Comparison of ENCODE assay signal across 12 cellular contexts in the genomic region with DNA sequence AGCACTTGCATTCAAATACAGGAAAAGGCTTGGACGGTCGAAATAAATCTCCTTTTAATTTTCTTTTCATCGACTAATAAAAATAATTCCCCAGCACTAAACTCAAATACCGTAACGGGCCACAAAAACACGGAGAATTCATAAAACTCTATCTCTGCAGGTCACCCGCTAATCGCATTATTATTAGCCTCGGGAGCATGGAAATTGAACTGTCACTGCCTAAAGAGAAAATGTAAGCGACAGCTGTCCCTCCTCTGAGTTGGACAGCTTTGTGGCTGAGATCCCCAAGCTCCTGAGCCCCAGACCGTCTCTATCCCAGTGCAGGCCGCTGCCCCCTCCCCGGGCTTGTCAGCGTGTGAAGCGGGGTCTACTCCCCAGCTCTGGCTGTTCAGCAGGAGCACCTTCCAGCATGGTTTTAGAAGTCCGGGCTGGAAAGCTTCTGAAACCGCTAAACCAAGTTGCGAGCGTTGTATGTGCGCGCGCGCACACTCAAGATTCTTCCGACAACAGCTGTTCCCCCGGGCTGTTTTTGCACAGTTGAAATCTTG. TPM values are rescaled to one million over a fixed set of nuclear protein-coding genes. Genes with fewer than 3 reads are reported as not detected.
DNase-seq lines count a peak whose midpoint lies in the region; ATAC-seq, FAIRE-seq and TF ChIP-seq lines count a peak whose summit lies in the region.
"Had no signal": no experiment of that assay in that cellular context is flagged by ENCODE, and none has a peak within 500 bp of the region (broad histone marks: within the 10 kb centered on the region; RNA-seq: fewer than 3 reads in every experiment).

No MANE protein-coding gene starts in this region.

- no TSS peak for BruUV-seq in K562 (replicated peaks; lab: Mats Ljungman, UMichigan)

- no peak overlapping the region for H2BK5ac ChIP-seq in mesendoderm (ENCODE audit: low read length)

- peak; percentile 15 for FAIRE-seq in K562 (lab: Jason Lieb, UNC)
- FAIRE-seq: GM12892 had no signal

- no peak overlapping the region for H3K23ac ChIP-seq in mesendoderm (ENCODE audit: low read length)

- no peaks in the 10 kb centered on the region for H3K79me1 ChIP-seq in mesendoderm (ENCODE audit: low read length)

- in situ Hi-C loops in ACHN (cut with HindIII; ENCODE audit: low pct_ligation_motif_present, low pct_unique_long_range_greater_than_20kb, low sequenced_read_pairs) (no loop called here), K562 (cut with MboI) (no loop called here)

- H3K4me3 ChIP-seq in K562 = peak overlapping the region; percentile 29
- no peak overlapping the region for H3K4me3 ChIP-seq in mesendoderm (ENCODE audit: low read length)

- no peak overlapping the region for H3K4ac ChIP-seq in mesendoderm (ENCODE audit: low read depth, low read length)

- no peak for TF ChIP-seq EP300 in K562 (IDR thresholded peaks at IDR 0.05; ENCODE audit: low read length)

- no peak overlapping the region for H3K56ac ChIP-seq in mesendoderm (ENCODE audit: low read length)

- H3K9me3 ChIP-seq in K562 (replicated peaks; ENCODE audit: control insufficient read depth, insufficient read depth, low read depth, low read length) = no peaks in the 10 kb centered on the region
- H3K9me3 ChIP-seq: transverse colon had no signal

- peaks cover 5% of the 10 kb centered on the region; the same call in 1 of the 3 replicates for H3K79me2 ChIP-seq in K562 (ENCODE audit: control insufficient read depth, insufficient read depth, low read length)
- H3K79me2 ChIP-seq in mesendoderm (ENCODE audit: control insufficient read depth, insufficient read depth, low read length) = no peaks in the 10 kb centered on the region

- H3K27me3 ChIP-seq in K562 (ENCODE audit: control insufficient read depth in 2 of 2, insufficient read depth in 2 of 2, low read length in 2 of 2) (peaks cover 51 to 86% of the 10 kb centered on the region in 2 experiments), mesendoderm (ENCODE audit: insufficient read depth, low read length, poor library complexity) (peaks cover 82% of the 10 kb centered on the region)

- H4K20me1 ChIP-seq in K562 (replicated peaks; ENCODE audit: control insufficient read depth, insufficient read depth, low read length) = no peaks in the 10 kb centered on the region

- H3K9me1 ChIP-seq in K562 (ENCODE audit: control insufficient read depth, insufficient read depth, low read length) = no peaks in the 10 kb centered on the region

- intact Hi-C loops in K562 (cut with micrococcal nuclease) = no loop called here

- H4K8ac ChIP-seq in mesendoderm (ENCODE audit: low read depth, low read length) = no peak overlapping the region

- H3K4me1 ChIP-seq in K562 (replicated peaks in 1 of 2; ENCODE audit: control insufficient read depth in 2 of 2, insufficient read depth in 2 of 2, low read length in 2 of 2) = peaks cover 0 to 23% of the 10 kb centered on the region in 2 experiments; a peak in 3 of 5 replicates
- H3K4me1 ChIP-seq in mesendoderm (ENCODE audit: control insufficient read depth, low read depth, low read length) = peaks cover 6% of the 10 kb centered on the region

- 38% methylated on average over 25 of the region's 25 CpGs for WGBS in K562 (ENCODE audit: insufficient coverage, low coverage, missing lambda C conversion rate)
- WGBS in mesendoderm (ENCODE audit: extremely low coverage, insufficient coverage, low lambda C conversion rate) = no CpG with 5 or more reads among the region's 25 CpGs

- H3K27ac ChIP-seq in K562 (ENCODE audit: extremely low read depth, low read depth, low read length) = peak overlapping the region; percentile 43; the same call in 2 of the 3 replicates
- H3K27ac ChIP-seq in mesendoderm (ENCODE audit: low read depth, low read length) = no peak overlapping the region
- H3K27ac ChIP-seq: transverse colon had no signal

- H3K36me3 ChIP-seq in K562 (ENCODE audit: control insufficient read depth, insufficient read depth, low read length) (no peaks in the 10 kb centered on the region), mesendoderm (ENCODE audit: control insufficient read depth, insufficient read depth, low read length) (no peaks in the 10 kb centered on the region)
- H3K36me3 ChIP-seq: transverse colon had no signal

- no peak for TF ChIP-seq POLR2A in K562 (conservative IDR thresholded peaks at IDR 0.05)

- CTCF ChIA-PET in K562 (lab: Yijun Ruan, JAX; ENCODE audit: low intra/inter-chr PET ratio) = no interaction called here

- H3K18ac ChIP-seq in mesendoderm (ENCODE audit: low read length) = no peak overlapping the region

- no peak for TF ChIP-seq CTCF in GM10266 (IDR thresholded peaks at IDR 0.05; ENCODE audit: control insufficient read depth, insufficient read depth, low read depth, missing control alignments)
- TF ChIP-seq CTCF in K562 (IDR thresholded peaks at IDR 0.05 in 2 of 3, conservative IDR thresholded peaks at IDR 0.05 in 1 of 3; ENCODE audit: insufficient read depth in 2 of 3, low read depth in 1 of 3, low read length in 3 of 3) = no peak

- TF ChIP-seq RAD21 in K562 (CRISPR knock-in tag; conservative IDR thresholded peaks at IDR 0.05 in 1 of 2, IDR thresholded peaks at IDR 0.05 in 1 of 2) = no peak

- DNase-seq in ACHN (peak; percentile 6), GM10266 (ENCODE audit: extremely low spot score) (peak; percentile 15), K562 (ENCODE audit: extremely low read depth in 1 of 4, low spot score in 3 of 4) (peak in 1 of 4 experiments; percentile 39), mesendoderm (peak; percentile 47), occipital lobe (lab: John Stamatoyannopoulos, UW) (no peak)
- DNase-seq: CD4-positive, alpha-beta memory T cell; NCI-H226; transverse colon had no signal

- H2AK5ac ChIP-seq in mesendoderm (ENCODE audit: low read length) = no peak overlapping the region

- no peak overlapping the region for H2AFZ ChIP-seq in K562 (ENCODE audit: low read depth, low read length)

- no peak for ATAC-seq in K562
- ATAC-seq in GM21717 (IDR thresholded peaks at IDR 0.05; ENCODE audit: unreplicated experiment) = no peak
- ATAC-seq in GM18861 (IDR thresholded peaks at IDR 0.05; ENCODE audit: unreplicated experiment) = no peak
- no peak for ATAC-seq in GM18520 (IDR thresholded peaks at IDR 0.05; ENCODE audit: unreplicated experiment)

- H4K5ac ChIP-seq in mesendoderm (ENCODE audit: low read length) = no peak overlapping the region

- POLR2A ChIA-PET in K562 (lab: Yijun Ruan, JAX) = interaction anchor here (0.8 kb wide), 1 partner anchor 15 kb away, joined by 3 read pairs; no protein-coding TSS in a partner anchor

- H3K9ac ChIP-seq in K562 (ENCODE audit: insufficient read depth in 1 of 2, low read depth in 2 of 2, low read length in 2 of 2) (peak overlapping the region in 1 of 2 experiments; percentile 37; a peak in 1 of 4 replicates), mesendoderm (ENCODE audit: low read length) (no peak overlapping the region)

- no peak overlapping the region for H2BK120ac ChIP-seq in mesendoderm (ENCODE audit: low read depth, low read length)

- H3K4me2 ChIP-seq in K562 (ENCODE audit: insufficient read depth, low read length) (peak overlapping the region; percentile 49; the same call in 1 of the 2 replicates), mesendoderm (ENCODE audit: low read length) (peak overlapping the region; percentile 91)

- no peak overlapping the region for H2BK15ac ChIP-seq in mesendoderm (replicated peaks; ENCODE audit: low read depth)

TF ChIP-seq in K562, 482 proteins besides CTCF, POLR2A, EP300 and RAD21:
- TF ChIP-seq EHMT2 (IDR thresholded peaks at IDR 0.05) = no peak
- no peak for TF ChIP-seq ZSCAN29 (IDR thresholded peaks at IDR 0.05)
- TF ChIP-seq SMARCA5 (IDR thresholded peaks at IDR 0.05) = no peak
- no peak for TF ChIP-seq SP1 (CRISPR knock-in tag; IDR thresholded peaks at IDR 0.05)
- TF ChIP-seq NRF1 (conservative IDR thresholded peaks at IDR 0.05 in 1 of 2, IDR thresholded peaks at IDR 0.05 in 1 of 2) = peak; percentile 40 to 43; a peak in 2 of 4 replicates
- no peak for TF ChIP-seq ZNF445 (CRISPR knock-in tag; IDR thresholded peaks at IDR 0.05; ENCODE audit: low read depth)

RNA-seq across cellular contexts. Expression of gene TBX15, which starts 1.8 kb away (rescaled TPM):
- total RNA-seq in K562 (2011; cell fraction: chromatin; rRNA removed; ENCODE audit: low replicate concordance) = 0.28 and 0.95 TPM in 2 replicates
- total RNA-seq in K562 (2011; cell fraction: nucleolus; rRNA removed) = 0.33 and 0.66 TPM in 2 replicates
- 0.31 and 0.73 TPM in 2 replicates for total RNA-seq in K562 (2011; cell fraction: nucleoplasm; rRNA removed)
- total RNA-seq in K562 (2014; rRNA removed) = 2.4 and 2.6 TPM in 2 replicates
- 1.9 and 2.1 TPM in 2 replicates for total RNA-seq in K562 (2014; rRNA removed; fragmentation: Illumina TruSeq; extraction: Trizol)
- total RNA-seq in K562 (2015; rRNA removed; fragmentation: Illumina TruSeq; extraction: Trizol) = 1.7 and 2.1 TPM in 2 replicates
- total RNA-seq in K562 (2021) = 2.6 and 2.7 TPM in 2 replicates
- polyA plus RNA-seq in K562 (2011; rRNA removed) = 0.03 TPM in 1 of 2 replicates, not detected in the other
- polyA plus RNA-seq in K562 (2011; cell fraction: cytosol; rRNA removed) = 0.03 TPM in 2 replicates
- polyA plus RNA-seq in K562 (2011; cell fraction: nucleus; rRNA removed) = 0.06 and 0.07 TPM in 2 replicates
- polyA plus RNA-seq in K562 (2012) = 2.2 and 10.1 TPM in 2 replicates
- polyA plus RNA-seq in K562 (2014; fragmentation: Illumina TruSeq; extraction: Trizol) = 2.4 and 3.0 TPM in 2 replicates
- polyA plus RNA-seq in K562 (2014; fragmentation: Nextera tagmentation; extraction: Ambion mirVana) = 1 to 10 TPM; 1.7 to 3.4 TPM
- 2.1 and 2.3 TPM in 2 replicates for polyA plus RNA-seq in K562 (2014; rRNA removed)
- polyA minus RNA-seq in K562 (2011; rRNA and poly(A)+ RNA removed) = 0.04 and 0.06 TPM in 2 replicates
- polyA minus RNA-seq in K562 (2011; cell fraction: cytosol; rRNA and poly(A)+ RNA removed) = not detected in 2 replicates
- not detected in 2 replicates for polyA minus RNA-seq in K562 (2011; cell fraction: nucleus; rRNA and poly(A)+ RNA removed)
- polyA plus RNA-seq in mesendoderm (2013, experiment 1 of 2) = 0.14 TPM
- 0.14 TPM for polyA plus RNA-seq in mesendoderm (2013, experiment 2 of 2)
- total RNA-seq in occipital lobe = 1.2 TPM
- total RNA-seq: CD4-positive, alpha-beta memory T cell had no signal
